1 cellular context compared by ENCODE assay signal in the genomic region with DNA sequence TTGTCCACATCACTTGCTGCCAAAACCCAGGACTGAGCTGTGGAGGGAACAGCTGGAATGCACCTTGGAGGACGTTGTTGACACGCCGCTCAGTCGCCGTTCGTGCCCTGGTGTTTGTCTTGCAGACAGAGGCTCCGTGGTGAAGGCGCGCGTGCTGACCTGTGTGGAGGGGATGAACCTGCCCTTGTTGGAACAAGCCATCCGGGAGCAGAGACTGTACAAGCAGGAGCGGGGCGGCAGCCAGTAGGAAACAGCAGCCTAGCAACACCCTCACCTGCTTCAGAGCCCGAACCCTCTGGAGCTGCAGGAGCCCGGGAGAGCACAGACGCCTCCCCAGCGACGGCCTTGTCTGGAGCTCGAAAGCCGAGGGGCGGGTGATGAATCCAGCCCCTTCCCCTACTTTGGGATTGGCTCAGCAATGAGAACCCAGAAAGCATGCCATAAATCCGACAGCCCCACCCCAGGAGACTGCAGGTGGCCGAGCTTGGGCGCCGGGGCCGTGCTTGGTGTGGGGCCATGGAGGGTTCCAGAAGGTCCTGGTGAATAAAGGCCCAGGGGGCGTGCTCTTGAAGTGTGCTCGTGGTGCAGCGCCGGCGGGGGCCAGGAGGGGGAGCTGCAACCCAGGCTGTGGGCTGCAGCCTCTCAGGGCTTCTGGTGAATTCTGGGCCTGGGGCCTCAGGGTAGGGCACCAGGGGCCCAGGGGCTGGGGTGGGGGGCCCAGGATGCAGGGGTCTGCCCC.
TF ChIP-seq lines count a peak whose summit lies in the region.

No MANE protein-coding gene starts in this region.

TF ChIP-seq in K562, 482 proteins besides CTCF, POLR2A, EP300 and RAD21:
- TF ChIP-seq XRCC5 (IDR thresholded peaks at IDR 0.05; ENCODE audit: low read depth, low read length) = peak; percentile 75; the same call in 1 of the 2 replicates
- TF ChIP-seq, protein P1, sequence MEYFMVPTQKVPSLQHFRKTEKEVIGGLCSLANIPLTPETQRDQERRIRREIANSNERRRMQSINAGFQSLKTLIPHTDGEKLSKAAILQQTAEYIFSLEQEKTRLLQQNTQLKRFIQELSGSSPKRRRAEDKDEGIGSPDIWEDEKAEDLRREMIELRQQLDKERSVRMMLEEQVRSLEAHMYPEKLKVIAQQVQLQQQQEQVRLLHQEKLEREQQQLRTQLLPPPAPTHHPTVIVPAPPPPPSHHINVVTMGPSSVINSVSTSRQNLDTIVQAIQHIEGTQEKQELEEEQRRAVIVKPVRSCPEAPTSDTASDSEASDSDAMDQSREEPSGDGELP (CRISPR knock-in tag; IDR thresholded peaks at IDR 0.05; ENCODE audit: borderline replicate concordance) = peak; percentile 40; the same call in 1 of the 2 replicates
- no peak for TF ChIP-seq RBM34 (IDR thresholded peaks at IDR 0.05; ENCODE audit: borderline replicate concordance, insufficient read depth, low read length)
- TF ChIP-seq XRCC3 (IDR thresholded peaks at IDR 0.05) = no peak
- 0 out of 2 replicates have a peak, but pooled peaks have one; percentile 52 for TF ChIP-seq STAG1 (CRISPR knock-in tag; IDR thresholded peaks at IDR 0.05; ENCODE audit: borderline replicate concordance)
- TF ChIP-seq MCM2 (IDR thresholded peaks at IDR 0.05; ENCODE audit: low read depth) = no peak
- TF ChIP-seq ZFX (CRISPR knock-in tag; IDR thresholded peaks at IDR 0.05) = peak; percentile 53
- TF ChIP-seq, protein P2, sequence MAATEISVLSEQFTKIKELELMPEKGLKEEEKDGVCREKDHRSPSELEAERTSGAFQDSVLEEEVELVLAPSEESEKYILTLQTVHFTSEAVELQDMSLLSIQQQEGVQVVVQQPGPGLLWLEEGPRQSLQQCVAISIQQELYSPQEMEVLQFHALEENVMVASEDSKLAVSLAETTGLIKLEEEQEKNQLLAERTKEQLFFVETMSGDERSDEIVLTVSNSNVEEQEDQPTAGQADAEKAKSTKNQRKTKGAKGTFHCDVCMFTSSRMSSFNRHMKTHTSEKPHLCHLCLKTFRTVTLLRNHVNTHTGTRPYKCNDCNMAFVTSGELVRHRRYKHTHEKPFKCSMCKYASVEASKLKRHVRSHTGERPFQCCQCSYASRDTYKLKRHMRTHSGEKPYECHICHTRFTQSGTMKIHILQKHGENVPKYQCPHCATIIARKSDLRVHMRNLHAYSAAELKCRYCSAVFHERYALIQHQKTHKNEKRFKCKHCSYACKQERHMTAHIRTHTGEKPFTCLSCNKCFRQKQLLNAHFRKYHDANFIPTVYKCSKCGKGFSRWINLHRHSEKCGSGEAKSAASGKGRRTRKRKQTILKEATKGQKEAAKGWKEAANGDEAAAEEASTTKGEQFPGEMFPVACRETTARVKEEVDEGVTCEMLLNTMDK (IDR thresholded peaks at IDR 0.05; ENCODE audit: borderline replicate concordance, insufficient read depth, low read depth, low read length, poor library complexity, severe bottlenecking) = peak; percentile 94
- TF ChIP-seq, protein P3, sequence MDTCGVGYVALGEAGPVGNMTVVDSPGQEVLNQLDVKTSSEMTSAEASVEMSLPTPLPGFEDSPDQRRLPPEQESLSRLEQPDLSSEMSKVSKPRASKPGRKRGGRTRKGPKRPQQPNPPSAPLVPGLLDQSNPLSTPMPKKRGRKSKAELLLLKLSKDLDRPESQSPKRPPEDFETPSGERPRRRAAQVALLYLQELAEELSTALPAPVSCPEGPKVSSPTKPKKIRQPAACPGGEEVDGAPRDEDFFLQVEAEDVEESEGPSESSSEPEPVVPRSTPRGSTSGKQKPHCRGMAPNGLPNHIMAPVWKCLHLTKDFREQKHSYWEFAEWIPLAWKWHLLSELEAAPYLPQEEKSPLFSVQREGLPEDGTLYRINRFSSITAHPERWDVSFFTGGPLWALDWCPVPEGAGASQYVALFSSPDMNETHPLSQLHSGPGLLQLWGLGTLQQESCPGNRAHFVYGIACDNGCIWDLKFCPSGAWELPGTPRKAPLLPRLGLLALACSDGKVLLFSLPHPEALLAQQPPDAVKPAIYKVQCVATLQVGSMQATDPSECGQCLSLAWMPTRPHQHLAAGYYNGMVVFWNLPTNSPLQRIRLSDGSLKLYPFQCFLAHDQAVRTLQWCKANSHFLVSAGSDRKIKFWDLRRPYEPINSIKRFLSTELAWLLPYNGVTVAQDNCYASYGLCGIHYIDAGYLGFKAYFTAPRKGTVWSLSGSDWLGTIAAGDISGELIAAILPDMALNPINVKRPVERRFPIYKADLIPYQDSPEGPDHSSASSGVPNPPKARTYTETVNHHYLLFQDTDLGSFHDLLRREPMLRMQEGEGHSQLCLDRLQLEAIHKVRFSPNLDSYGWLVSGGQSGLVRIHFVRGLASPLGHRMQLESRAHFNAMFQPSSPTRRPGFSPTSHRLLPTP (IDR thresholded peaks at IDR 0.05; ENCODE audit: borderline replicate concordance, extremely low read depth, insufficient read length) = no peak
- TF ChIP-seq ZBTB7A (IDR thresholded peaks at IDR 0.05; ENCODE audit: borderline replicate concordance, control insufficient read depth, low read depth, low read length) = peak; percentile 67
- TF ChIP-seq, protein P4, sequence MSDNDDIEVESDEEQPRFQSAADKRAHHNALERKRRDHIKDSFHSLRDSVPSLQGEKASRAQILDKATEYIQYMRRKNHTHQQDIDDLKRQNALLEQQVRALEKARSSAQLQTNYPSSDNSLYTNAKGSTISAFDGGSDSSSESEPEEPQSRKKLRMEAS (CRISPR knock-in tag; IDR thresholded peaks at IDR 0.05) = peak; percentile 52; the same call in 1 of the 2 replicates
- no peak for TF ChIP-seq ARNT (IDR thresholded peaks at IDR 0.05)
- TF ChIP-seq, protein P5, sequence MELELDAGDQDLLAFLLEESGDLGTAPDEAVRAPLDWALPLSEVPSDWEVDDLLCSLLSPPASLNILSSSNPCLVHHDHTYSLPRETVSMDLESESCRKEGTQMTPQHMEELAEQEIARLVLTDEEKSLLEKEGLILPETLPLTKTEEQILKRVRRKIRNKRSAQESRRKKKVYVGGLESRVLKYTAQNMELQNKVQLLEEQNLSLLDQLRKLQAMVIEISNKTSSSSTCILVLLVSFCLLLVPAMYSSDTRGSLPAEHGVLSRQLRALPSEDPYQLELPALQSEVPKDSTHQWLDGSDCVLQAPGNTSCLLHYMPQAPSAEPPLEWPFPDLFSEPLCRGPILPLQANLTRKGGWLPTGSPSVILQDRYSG (tag; conservative IDR thresholded peaks at IDR 0.05; ENCODE audit: low read depth) = no peak
- peak; percentile 50; the same call in 1 of the 2 replicates for TF ChIP-seq SMC3 (conservative IDR thresholded peaks at IDR 0.05; ENCODE audit: insufficient read depth, low read depth, low read length)
- peak in 1 of 3 experiments; percentile 39 for TF ChIP-seq YY1 (IDR thresholded peaks at IDR 0.05; ENCODE audit: borderline replicate concordance in 1 of 3, control insufficient read depth in 1 of 3, extremely low read depth in 1 of 3, insufficient read depth in 3 of 3, insufficient read length in 1 of 3, insufficient replicate concordance in 2 of 3, low read depth in 1 of 3, low read length in 2 of 3)
- TF ChIP-seq, protein P6, sequence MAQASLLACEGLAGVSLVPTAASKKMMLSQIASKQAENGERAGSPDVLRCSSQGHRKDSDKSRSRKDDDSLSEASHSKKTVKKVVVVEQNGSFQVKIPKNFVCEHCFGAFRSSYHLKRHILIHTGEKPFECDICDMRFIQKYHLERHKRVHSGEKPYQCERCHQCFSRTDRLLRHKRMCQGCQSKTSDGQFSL (CRISPR knock-in tag; IDR thresholded peaks at IDR 0.05) = no peak
- TF ChIP-seq, protein P6 (tag; IDR thresholded peaks at IDR 0.05) = no peak
- TF ChIP-seq SMAD4 (CRISPR knock-in tag; conservative IDR thresholded peaks at IDR 0.05) = no peak
- TF ChIP-seq CREM (IDR thresholded peaks at IDR 0.05; ENCODE audit: low read depth) = peak; percentile 23; the same call in 1 of the 2 replicates
- no peak for TF ChIP-seq GATAD2A (IDR thresholded peaks at IDR 0.05)
- TF ChIP-seq EP400 (IDR thresholded peaks at IDR 0.05) = no peak
- TF ChIP-seq NR1H2 (CRISPR knock-in tag; IDR thresholded peaks at IDR 0.05) = no peak
- TF ChIP-seq ZC3H4 (CRISPR knock-in tag; IDR thresholded peaks at IDR 0.05; ENCODE audit: borderline replicate concordance) = no peak
- TF ChIP-seq, protein P7, sequence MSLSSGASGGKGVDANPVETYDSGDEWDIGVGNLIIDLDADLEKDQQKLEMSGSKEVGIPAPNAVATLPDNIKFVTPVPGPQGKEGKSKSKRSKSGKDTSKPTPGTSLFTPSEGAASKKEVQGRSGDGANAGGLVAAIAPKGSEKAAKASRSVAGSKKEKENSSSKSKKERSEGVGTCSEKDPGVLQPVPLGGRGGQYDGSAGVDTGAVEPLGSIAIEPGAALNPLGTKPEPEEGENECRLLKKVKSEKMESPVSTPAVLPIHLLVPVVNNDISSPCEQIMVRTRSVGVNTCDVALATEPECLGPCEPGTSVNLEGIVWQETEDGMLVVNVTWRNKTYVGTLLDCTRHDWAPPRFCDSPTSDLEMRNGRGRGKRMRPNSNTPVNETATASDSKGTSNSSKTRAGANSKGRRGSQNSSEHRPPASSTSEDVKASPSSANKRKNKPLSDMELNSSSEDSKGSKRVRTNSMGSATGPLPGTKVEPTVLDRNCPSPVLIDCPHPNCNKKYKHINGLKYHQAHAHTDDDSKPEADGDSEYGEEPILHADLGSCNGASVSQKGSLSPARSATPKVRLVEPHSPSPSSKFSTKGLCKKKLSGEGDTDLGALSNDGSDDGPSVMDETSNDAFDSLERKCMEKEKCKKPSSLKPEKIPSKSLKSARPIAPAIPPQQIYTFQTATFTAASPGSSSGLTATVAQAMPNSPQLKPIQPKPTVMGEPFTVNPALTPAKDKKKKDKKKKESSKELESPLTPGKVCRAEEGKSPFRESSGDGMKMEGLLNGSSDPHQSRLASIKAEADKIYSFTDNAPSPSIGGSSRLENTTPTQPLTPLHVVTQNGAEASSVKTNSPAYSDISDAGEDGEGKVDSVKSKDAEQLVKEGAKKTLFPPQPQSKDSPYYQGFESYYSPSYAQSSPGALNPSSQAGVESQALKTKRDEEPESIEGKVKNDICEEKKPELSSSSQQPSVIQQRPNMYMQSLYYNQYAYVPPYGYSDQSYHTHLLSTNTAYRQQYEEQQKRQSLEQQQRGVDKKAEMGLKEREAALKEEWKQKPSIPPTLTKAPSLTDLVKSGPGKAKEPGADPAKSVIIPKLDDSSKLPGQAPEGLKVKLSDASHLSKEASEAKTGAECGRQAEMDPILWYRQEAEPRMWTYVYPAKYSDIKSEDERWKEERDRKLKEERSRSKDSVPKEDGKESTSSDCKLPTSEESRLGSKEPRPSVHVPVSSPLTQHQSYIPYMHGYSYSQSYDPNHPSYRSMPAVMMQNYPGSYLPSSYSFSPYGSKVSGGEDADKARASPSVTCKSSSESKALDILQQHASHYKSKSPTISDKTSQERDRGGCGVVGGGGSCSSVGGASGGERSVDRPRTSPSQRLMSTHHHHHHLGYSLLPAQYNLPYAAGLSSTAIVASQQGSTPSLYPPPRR (CRISPR knock-in tag; IDR thresholded peaks at IDR 0.05; ENCODE audit: borderline replicate concordance) = no peak
- TF ChIP-seq SP1 (CRISPR knock-in tag; IDR thresholded peaks at IDR 0.05) = 0 out of 2 replicates have a peak, but pooled peaks have one; percentile 32
- no peak for TF ChIP-seq ZBED1 (IDR thresholded peaks at IDR 0.05)
- TF ChIP-seq, protein P8, sequence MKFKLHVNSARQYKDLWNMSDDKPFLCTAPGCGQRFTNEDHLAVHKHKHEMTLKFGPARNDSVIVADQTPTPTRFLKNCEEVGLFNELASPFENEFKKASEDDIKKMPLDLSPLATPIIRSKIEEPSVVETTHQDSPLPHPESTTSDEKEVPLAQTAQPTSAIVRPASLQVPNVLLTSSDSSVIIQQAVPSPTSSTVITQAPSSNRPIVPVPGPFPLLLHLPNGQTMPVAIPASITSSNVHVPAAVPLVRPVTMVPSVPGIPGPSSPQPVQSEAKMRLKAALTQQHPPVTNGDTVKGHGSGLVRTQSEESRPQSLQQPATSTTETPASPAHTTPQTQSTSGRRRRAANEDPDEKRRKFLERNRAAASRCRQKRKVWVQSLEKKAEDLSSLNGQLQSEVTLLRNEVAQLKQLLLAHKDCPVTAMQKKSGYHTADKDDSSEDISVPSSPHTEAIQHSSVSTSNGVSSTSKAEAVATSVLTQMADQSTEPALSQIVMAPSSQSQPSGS (CRISPR knock-in tag; IDR thresholded peaks at IDR 0.05) = no peak
- no peak for TF ChIP-seq CTBP1 (IDR thresholded peaks at IDR 0.05; ENCODE audit: borderline replicate concordance)
- TF ChIP-seq, protein P9, sequence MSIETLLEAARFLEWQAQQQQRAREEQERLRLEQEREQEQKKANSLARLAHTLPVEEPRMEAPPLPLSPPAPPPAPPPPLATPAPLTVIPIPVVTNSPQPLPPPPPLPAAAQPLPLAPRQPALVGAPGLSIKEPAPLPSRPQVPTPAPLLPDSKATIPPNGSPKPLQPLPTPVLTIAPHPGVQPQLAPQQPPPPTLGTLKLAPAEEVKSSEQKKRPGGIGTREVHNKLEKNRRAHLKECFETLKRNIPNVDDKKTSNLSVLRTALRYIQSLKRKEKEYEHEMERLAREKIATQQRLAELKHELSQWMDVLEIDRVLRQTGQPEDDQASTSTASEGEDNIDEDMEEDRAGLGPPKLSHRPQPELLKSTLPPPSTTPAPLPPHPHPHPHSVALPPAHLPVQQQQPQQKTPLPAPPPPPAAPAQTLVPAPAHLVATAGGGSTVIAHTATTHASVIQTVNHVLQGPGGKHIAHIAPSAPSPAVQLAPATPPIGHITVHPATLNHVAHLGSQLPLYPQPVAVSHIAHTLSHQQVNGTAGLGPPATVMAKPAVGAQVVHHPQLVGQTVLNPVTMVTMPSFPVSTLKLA (conservative IDR thresholded peaks at IDR 0.05) = peak in 1 of 2 experiments; percentile 45; a peak in 1 of 4 replicates
- TF ChIP-seq TAF1 (IDR thresholded peaks at IDR 0.05; ENCODE audit: control insufficient read depth, extremely low read depth, insufficient read depth, low read length, severe bottlenecking) = peak; percentile 14
- TF ChIP-seq ZFP1 (CRISPR knock-in tag; IDR thresholded peaks at IDR 0.05) = peak; percentile 24; the same call in 1 of the 2 replicates
- TF ChIP-seq JUND (IDR thresholded peaks at IDR 0.05; ENCODE audit: borderline replicate concordance, low read depth, low read length) = 0 out of 2 replicates have a peak, but pooled peaks have one; percentile 4
- no peak for TF ChIP-seq JUND (tag; IDR thresholded peaks at IDR 0.05; ENCODE audit: borderline replicate concordance, low read depth, low read length)
- TF ChIP-seq MYC (IDR thresholded peaks at IDR 0.05; ENCODE audit: low read depth, low read length) = peak; percentile 77
- no peak for TF ChIP-seq MYC (CRISPR knock-in tag; IDR thresholded peaks at IDR 0.05; ENCODE audit: borderline replicate concordance, low read depth)
